Comparison of ENCODE assay signal across 3 cellular contexts in the genomic region with DNA sequence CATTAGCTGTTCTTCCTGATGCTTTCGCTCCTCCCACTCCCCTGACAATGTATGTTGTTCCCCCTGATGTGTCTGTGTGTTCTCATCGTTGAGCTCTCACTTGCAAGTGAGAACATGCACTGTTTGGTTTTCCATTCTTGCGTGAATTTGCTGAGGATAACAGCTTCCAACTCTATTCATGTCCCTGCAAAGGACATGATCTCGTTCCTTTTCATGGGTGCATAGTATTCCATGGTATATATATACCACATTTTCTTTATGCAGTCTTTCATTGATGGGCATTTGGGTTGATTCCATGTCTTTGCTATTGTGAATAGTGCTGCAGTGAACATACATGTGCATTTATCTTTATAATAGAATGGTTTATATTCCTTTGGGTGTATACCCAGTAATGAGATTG.
TF ChIP-seq lines count a peak whose summit lies in the region.

No MANE protein-coding gene starts in this region.

TF ChIP-seq in SK-N-SH treated with all-trans-retinoic acid at 6 μM for 48 hours, 23 proteins besides CTCF, POLR2A, EP300 and RAD21:
- TF ChIP-seq CREB5 (CRISPR knock-in tag; IDR thresholded peaks at IDR 0.05; ENCODE audit: low read depth) (no peak), CSDC2 (CRISPR knock-in tag; IDR thresholded peaks at IDR 0.05) (no peak), ZNF70 (CRISPR knock-in tag; IDR thresholded peaks at IDR 0.05) (no peak), PPARA (CRISPR knock-in tag; IDR thresholded peaks at IDR 0.05; ENCODE audit: borderline replicate concordance) (no peak), ZNF8 (CRISPR knock-in tag; IDR thresholded peaks at IDR 0.05) (peak; percentile 52; the same call in 1 of the 2 replicates), RARB (CRISPR knock-in tag; IDR thresholded peaks at IDR 0.05) (no peak), POU6F1 (CRISPR knock-in tag; IDR thresholded peaks at IDR 0.05; ENCODE audit: borderline replicate concordance, low read depth) (no peak)
- TF ChIP-seq, protein P1, sequence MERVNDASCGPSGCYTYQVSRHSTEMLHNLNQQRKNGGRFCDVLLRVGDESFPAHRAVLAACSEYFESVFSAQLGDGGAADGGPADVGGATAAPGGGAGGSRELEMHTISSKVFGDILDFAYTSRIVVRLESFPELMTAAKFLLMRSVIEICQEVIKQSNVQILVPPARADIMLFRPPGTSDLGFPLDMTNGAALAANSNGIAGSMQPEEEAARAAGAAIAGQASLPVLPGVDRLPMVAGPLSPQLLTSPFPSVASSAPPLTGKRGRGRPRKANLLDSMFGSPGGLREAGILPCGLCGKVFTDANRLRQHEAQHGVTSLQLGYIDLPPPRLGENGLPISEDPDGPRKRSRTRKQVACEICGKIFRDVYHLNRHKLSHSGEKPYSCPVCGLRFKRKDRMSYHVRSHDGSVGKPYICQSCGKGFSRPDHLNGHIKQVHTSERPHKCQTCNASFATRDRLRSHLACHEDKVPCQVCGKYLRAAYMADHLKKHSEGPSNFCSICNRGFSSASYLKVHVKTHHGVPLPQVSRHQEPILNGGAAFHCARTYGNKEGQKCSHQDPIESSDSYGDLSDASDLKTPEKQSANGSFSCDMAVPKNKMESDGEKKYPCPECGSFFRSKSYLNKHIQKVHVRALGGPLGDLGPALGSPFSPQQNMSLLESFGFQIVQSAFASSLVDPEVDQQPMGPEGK (CRISPR knock-in tag; IDR thresholded peaks at IDR 0.05; ENCODE audit: borderline replicate concordance): no peak

TF ChIP-seq in SK-N-SH, 30 proteins besides CTCF, POLR2A, EP300 and RAD21 (continued from another document):
- no peak for TF ChIP-seq IRF3 (IDR thresholded peaks at IDR 0.05; ENCODE audit: low read depth, low read length)

TF ChIP-seq in HEK293, 187 proteins besides CTCF, POLR2A, EP300 and RAD21 (continued from another document):
- peak; percentile 66; the same call in 1 of the 2 replicates for TF ChIP-seq ZNF280D (tag by site-specific recombination; IDR thresholded peaks at IDR 0.05)
- TF ChIP-seq YY2 (tag by site-specific recombination; IDR thresholded peaks at IDR 0.05): no peak
- no peak for TF ChIP-seq SP2 (tag by site-specific recombination; IDR thresholded peaks at IDR 0.05)
- no peak for TF ChIP-seq ZNF658 (tag by site-specific recombination; IDR thresholded peaks at IDR 0.05)
- TF ChIP-seq ZNF600 (tag by site-specific recombination; IDR thresholded peaks at IDR 0.05): no peak
- no peak for TF ChIP-seq FEZF1 (tag by site-specific recombination; IDR thresholded peaks at IDR 0.05)
- no peak for TF ChIP-seq ZNF501 (tag by site-specific recombination; IDR thresholded peaks at IDR 0.05)
- TF ChIP-seq ZNF146 (tag by site-specific recombination; IDR thresholded peaks at IDR 0.05): peak; percentile 92
